In genomic region chr5:128714551-128714950, GRCh38 we compare ENCODE assay signal across 8 cellular contexts.
"Had no signal": no experiment of that assay in that cellular context is flagged by ENCODE, and none has a peak within 500 bp of the region (broad histone marks: within the 10 kb centered on the region; RNA-seq: fewer than 3 reads in every experiment).

No MANE protein-coding gene starts in this region.

- H3K36me3 ChIP-seq: HAP-1 had no signal

- H2AFZ ChIP-seq: GM23248 had no signal

- H3K4me3 Mint-ChIP-seq: H9, HFFc6 had no signal

- H3K27ac ChIP-seq: GM23248 had no signal

- ATAC-seq: HCT116 had no signal

- H3K9me3 ChIP-seq: HAP-1 had no signal

- H3K9ac ChIP-seq: GM23248 had no signal

- DNase-seq: GM23248, GOT3, H7, H9, HCEC 1CT, HFFc6 had no signal

- H3K27ac Mint-ChIP-seq: HFFc6 had no signal

- H3K4me3 ChIP-seq: GM23248, HAP-1 had no signal

- H3K9me3 Mint-ChIP-seq: H9, HFFc6 had no signal
